29 cellular contexts compared by ENCODE assay signal in the genomic region with DNA sequence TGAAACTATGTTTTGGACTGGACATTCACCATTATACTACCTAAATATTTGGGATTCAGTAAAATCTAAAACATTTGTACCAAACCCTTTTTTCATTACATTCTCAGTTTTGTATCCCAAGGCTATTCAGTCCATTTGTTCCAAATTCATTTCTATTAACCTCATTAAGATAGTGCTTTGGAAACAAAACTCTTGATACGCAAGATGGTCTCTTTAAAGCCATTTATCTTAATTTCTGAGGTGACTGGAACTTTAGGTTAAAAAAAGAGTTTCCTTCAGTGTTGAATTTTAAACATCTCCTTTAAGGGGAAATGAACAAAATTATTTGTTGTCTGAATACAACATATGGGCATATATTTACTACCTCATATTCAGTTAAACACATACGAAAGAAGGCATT.
"Had no signal": no experiment of that assay in that cellular context is flagged by ENCODE, and none has a peak within 500 bp of the region (broad histone marks: within the 10 kb centered on the region; RNA-seq: fewer than 3 reads in every experiment).

No MANE protein-coding gene starts in this region.

- H3K27ac Mint-ChIP-seq: naive B cell; naive thymus-derived CD8-positive, alpha-beta T cell; natural killer cell treated with Interleukin-12 subunit alpha and Interleukin-12 subunit beta and Interleukin-15 and Interleukin-18, amount 100 ng/mL, for 72 hours; stimulated activated memory B cell treated with anti-CD40 and anti-IgM and Interleukin-4, amounts not matched to agents 10 μg/mL and 1 μg/mL and 100 μg/mL, for 72 hours; stimulated activated naive CD8-positive, alpha-beta T cell treated with anti-CD3 and anti-CD28 coated beads, Interleukin-15, Interleukin-2, amounts not matched to agents 100 ng/mL and 50 ng/mL, for 24 hours had no signal

- H3K9me3 ChIP-seq: neutrophil, psoas muscle, spleen, stomach, suprapubic skin, testis, tibial artery, transverse colon, upper lobe of right lung, uterus had no signal

- H3K36me3 ChIP-seq: neutrophil, spleen, stomach, suprapubic skin, tibial artery, transverse colon, upper lobe of right lung, uterus had no signal

- ATAC-seq: naive thymus-derived CD8-positive, alpha-beta T cell; natural killer cell treated with Interleukin-12 subunit alpha and Interleukin-12 subunit beta and Interleukin-15 and Interleukin-18, amount 100 ng/mL, for 72 hours; right cardiac atrium; stimulated activated memory B cell treated with anti-CD40 and anti-IgM and Interleukin-4, amounts not matched to agents 10 μg/mL and 1 μg/mL and 100 μg/mL, for 72 hours had no signal

- H3K27me3 Mint-ChIP-seq: naive thymus-derived CD8-positive, alpha-beta T cell; natural killer cell treated with Interleukin-12 subunit alpha and Interleukin-12 subunit beta and Interleukin-15 and Interleukin-18, amount 100 ng/mL, for 72 hours; progenitor cell of endocrine pancreas; stimulated activated memory B cell treated with anti-CD40 and anti-IgM and Interleukin-4, amounts not matched to agents 10 μg/mL and 1 μg/mL and 100 μg/mL, for 72 hours; stimulated activated naive CD8-positive, alpha-beta T cell treated with anti-CD3 and anti-CD28 coated beads, Interleukin-15, Interleukin-2, amounts not matched to agents 100 ng/mL and 50 ng/mL, for 24 hours; type B pancreatic cell had no signal

- H3K79me2 ChIP-seq: parathyroid adenoma had no signal

- H3K4me3 Mint-ChIP-seq: naive B cell; naive thymus-derived CD8-positive, alpha-beta T cell; natural killer cell treated with Interleukin-12 subunit alpha and Interleukin-12 subunit beta and Interleukin-15 and Interleukin-18, amount 100 ng/mL, for 72 hours; nephron progenitor cell; stimulated activated memory B cell treated with anti-CD40 and anti-IgM and Interleukin-4, amounts not matched to agents 10 μg/mL and 1 μg/mL and 100 μg/mL, for 72 hours; stimulated activated naive CD8-positive, alpha-beta T cell treated with anti-CD3 and anti-CD28 coated beads, Interleukin-15, Interleukin-2, amounts not matched to agents 100 ng/mL and 50 ng/mL, for 24 hours had no signal

- H3K4me1 ChIP-seq: parathyroid adenoma, spleen, suprapubic skin, tibial artery, upper lobe of right lung, uterus had no signal

- H3K36me3 Mint-ChIP-seq: naive B cell; naive thymus-derived CD8-positive, alpha-beta T cell; natural killer cell treated with Interleukin-12 subunit alpha and Interleukin-12 subunit beta and Interleukin-15 and Interleukin-18, amount 100 ng/mL, for 72 hours; stimulated activated memory B cell treated with anti-CD40 and anti-IgM and Interleukin-4, amounts not matched to agents 10 μg/mL and 1 μg/mL and 100 μg/mL, for 72 hours; type B pancreatic cell had no signal

- H3K27ac ChIP-seq: neutrophil, parathyroid adenoma, skin epidermis, spleen, suprapubic skin, tibial artery, upper lobe of right lung, uterus had no signal

- DNase-seq: naive B cell; naive thymus-derived CD8-positive, alpha-beta T cell; nephron progenitor cell; posterior cingulate gyrus; psoas muscle; right cardiac atrium; spleen; stimulated activated CD4-positive, alpha-beta T cell treated with anti-CD3 and anti-CD28 coated beads, Interleukin-12 subunit alpha, Interleukin-12 subunit beta, amount 100 ng/mL, for 4 hours; stimulated activated CD4-positive, alpha-beta T cell treated with anti-CD3 and anti-CD28 coated beads, Interleukin-1b, Interleukin-23, amount 100 ng/mL, for 48 hours; stimulated activated CD4-positive, alpha-beta T cell treated with anti-CD3 and anti-CD28 coated beads, Interleukin-4, amount 100 ng/mL, for 1 hour; stimulated activated CD4-positive, alpha-beta T cell treated with anti-CD3 and anti-CD28 coated beads, Interleukin-4, amount 100 ng/mL, for 4 hours; stimulated activated CD8-positive, alpha-beta memory T cell treated with anti-CD3 and anti-CD28 coated beads, Interleukin-4, amount 100 ng/mL, for 48 hours; stimulated activated naive CD4-positive, alpha-beta T cell treated with Interleukin-2 at 50 U/mL for 16 hours; stomach; testis; tibial artery; transverse colon; upper lobe of right lung; uterus had no signal

- H3K4me1 Mint-ChIP-seq: naive B cell; naive thymus-derived CD8-positive, alpha-beta T cell; stimulated activated memory B cell treated with anti-CD40 and anti-IgM and Interleukin-4, amounts not matched to agents 10 μg/mL and 1 μg/mL and 100 μg/mL, for 72 hours had no signal

- H3K9ac ChIP-seq: parathyroid adenoma had no signal

- H3K4me3 ChIP-seq: psoas muscle, skin epidermis, smooth muscle cell, spleen, stomach, suprapubic skin, testis, tibial artery, transverse colon, upper lobe of right lung, uterus had no signal

- H3K27me3 ChIP-seq: neutrophil, spleen, stomach, suprapubic skin, testis, tibial artery, transverse colon, upper lobe of right lung, uterus had no signal

- H3K9me3 Mint-ChIP-seq: naive B cell; nephron progenitor cell; stimulated activated memory B cell treated with anti-CD40 and anti-IgM and Interleukin-4, amounts not matched to agents 10 μg/mL and 1 μg/mL and 100 μg/mL, for 72 hours; type B pancreatic cell had no signal
